1 cellular context compared by ENCODE assay signal in genomic region chr11:2101171-2101675, GRCh38.
TF ChIP-seq lines count a peak whose summit lies in the region.

No MANE protein-coding gene starts in this region.

TF ChIP-seq in IMR-90, 13 proteins besides CTCF, POLR2A, EP300 and RAD21 (continued from another document):
- TF ChIP-seq CEBPB (IDR thresholded peaks at IDR 0.05; ENCODE audit: low read depth, low read length) (no peak), RCOR1 (IDR thresholded peaks at IDR 0.05; ENCODE audit: insufficient replicate concordance, low read length) (no peak), MXI1 (IDR thresholded peaks at IDR 0.05; ENCODE audit: borderline replicate concordance, low read depth, low read length) (no peak), NFE2L2 (IDR thresholded peaks at IDR 0.05; ENCODE audit: low read depth, low read length) (no peak), USF2 (IDR thresholded peaks at IDR 0.05; ENCODE audit: low read depth, low read length) (no peak), CHD1 (IDR thresholded peaks at IDR 0.05; ENCODE audit: low read depth, low read length) (no peak), FOS (IDR thresholded peaks at IDR 0.05; ENCODE audit: low read depth, low read length) (no peak), SMC3 (IDR thresholded peaks at IDR 0.05; ENCODE audit: low read depth, low read length) (no peak), MAFK (IDR thresholded peaks at IDR 0.05; ENCODE audit: low read depth, low read length) (no peak)
- TF ChIP-seq, protein P1, sequence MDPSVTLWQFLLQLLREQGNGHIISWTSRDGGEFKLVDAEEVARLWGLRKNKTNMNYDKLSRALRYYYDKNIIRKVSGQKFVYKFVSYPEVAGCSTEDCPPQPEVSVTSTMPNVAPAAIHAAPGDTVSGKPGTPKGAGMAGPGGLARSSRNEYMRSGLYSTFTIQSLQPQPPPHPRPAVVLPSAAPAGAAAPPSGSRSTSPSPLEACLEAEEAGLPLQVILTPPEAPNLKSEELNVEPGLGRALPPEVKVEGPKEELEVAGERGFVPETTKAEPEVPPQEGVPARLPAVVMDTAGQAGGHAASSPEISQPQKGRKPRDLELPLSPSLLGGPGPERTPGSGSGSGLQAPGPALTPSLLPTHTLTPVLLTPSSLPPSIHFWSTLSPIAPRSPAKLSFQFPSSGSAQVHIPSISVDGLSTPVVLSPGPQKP (IDR thresholded peaks at IDR 0.05; ENCODE audit: borderline replicate concordance, low read depth, low read length), result no peak
